In genomic region chr12:30661210-30661609, GRCh38 we compare ENCODE assay signal across 25 cellular contexts.
"Had no signal": no experiment of that assay in that cellular context is flagged by ENCODE, and none has a peak within 500 bp of the region (broad histone marks: within the 10 kb centered on the region; RNA-seq: fewer than 3 reads in every experiment).

No MANE protein-coding gene starts in this region.

- H2AFZ ChIP-seq: parathyroid adenoma had no signal

- H3K27ac ChIP-seq: gastrocnemius medialis, left lung, parathyroid adenoma, psoas muscle, right lobe of liver, testis, tibial nerve, upper lobe of right lung, vagina had no signal

- H3K9me3 Mint-ChIP-seq: endodermal cell; natural killer cell treated with Interleukin-12 subunit alpha and Interleukin-12 subunit beta and Interleukin-15 and Interleukin-18, amount 100 ng/mL, for 72 hours; stimulated activated naive B cell treated with anti-CD40 and anti-IgM and Interleukin-4, amounts not matched to agents 10 μg/mL and 1 μg/mL and 100 μg/mL, for 72 hours; stimulated activated naive CD8-positive, alpha-beta T cell treated with anti-CD3 and anti-CD28 coated beads, Interleukin-15, amount 100 ng/mL, for 72 hours had no signal

- H3K9me3 ChIP-seq: gastrocnemius medialis, left lung, psoas muscle, right lobe of liver, testis, tibial nerve, upper lobe of right lung, vagina had no signal

- H3K27me3 Mint-ChIP-seq: natural killer cell treated with Interleukin-12 subunit alpha and Interleukin-12 subunit beta and Interleukin-15 and Interleukin-18, amount 100 ng/mL, for 72 hours; stimulated activated naive B cell treated with anti-CD40 and anti-IgM and Interleukin-4, amounts not matched to agents 10 μg/mL and 1 μg/mL and 100 μg/mL, for 72 hours; stimulated activated naive CD8-positive, alpha-beta T cell treated with anti-CD3 and anti-CD28 coated beads, Interleukin-15, amount 100 ng/mL, for 72 hours had no signal

- H3K27me3 ChIP-seq: gastrocnemius medialis, left lung, right lobe of liver, testis, tibial nerve, upper lobe of right lung, vagina had no signal

- H3K4me3 Mint-ChIP-seq: endodermal cell; natural killer cell treated with Interleukin-12 subunit alpha and Interleukin-12 subunit beta and Interleukin-15 and Interleukin-18, amount 100 ng/mL, for 72 hours; stimulated activated naive B cell treated with anti-CD40 and anti-IgM and Interleukin-4, amounts not matched to agents 10 μg/mL and 1 μg/mL and 100 μg/mL, for 72 hours; stimulated activated naive CD8-positive, alpha-beta T cell treated with anti-CD3 and anti-CD28 coated beads, Interleukin-15, amount 100 ng/mL, for 72 hours had no signal

- H3K4me3 ChIP-seq: gastrocnemius medialis, left lung, lung, psoas muscle, right lobe of liver, testis, tibial nerve, upper lobe of right lung, vagina had no signal

- H3K9ac ChIP-seq: parathyroid adenoma had no signal

- ATAC-seq: gastrocnemius medialis; left lung; natural killer cell treated with Interleukin-12 subunit alpha and Interleukin-12 subunit beta and Interleukin-15 and Interleukin-18, amount 100 ng/mL, for 72 hours; right lobe of liver; stimulated activated naive B cell treated with anti-CD40 and anti-IgM and Interleukin-4, amounts not matched to agents 10 μg/mL and 1 μg/mL and 100 μg/mL, for 72 hours; stimulated activated naive CD8-positive, alpha-beta T cell treated with anti-CD3 and anti-CD28 coated beads, Interleukin-15, amount 100 ng/mL, for 72 hours; upper lobe of right lung had no signal

- H3K79me2 ChIP-seq: parathyroid adenoma had no signal

- H3K4me1 ChIP-seq: gastrocnemius medialis, left lung, parathyroid adenoma, psoas muscle, right lobe of liver, testis, tibial nerve, upper lobe of right lung, vagina had no signal

- DNase-seq: dermis blood vessel endothelial cell; effector CD4-positive, alpha-beta T cell; endodermal cell; erythroblast; gastrocnemius medialis; islet precursor cell; left lung; mesenchymal stem cell; midbrain; occipital lobe; psoas muscle; retina; right lobe of liver; stimulated activated CD4-positive, alpha-beta T cell treated with anti-CD3 and anti-CD28 coated beads, Interleukin-2, amount 100 ng/mL, for 24 hours; stimulated activated CD4-positive, alpha-beta T cell treated with anti-CD3 and anti-CD28 coated beads, Interleukin-4, amount 100 ng/mL, for 4 hours; stimulated activated naive B cell treated with anti-CD40 and anti-IgM and Interleukin-4, amounts not matched to agents 10 μg/mL and 1 μg/mL and 100 μg/mL, for 72 hours; stimulated activated naive CD8-positive, alpha-beta T cell treated with anti-CD3 and anti-CD28 coated beads, Interleukin-15, amount 100 ng/mL, for 72 hours; testis; upper lobe of right lung had no signal

- FAIRE-seq: endothelial cell of umbilical vein had no signal

- H3K4me1 Mint-ChIP-seq: endodermal cell; stimulated activated naive B cell treated with anti-CD40 and anti-IgM and Interleukin-4, amounts not matched to agents 10 μg/mL and 1 μg/mL and 100 μg/mL, for 72 hours had no signal

- H3K27ac Mint-ChIP-seq: endodermal cell; natural killer cell treated with Interleukin-12 subunit alpha and Interleukin-12 subunit beta and Interleukin-15 and Interleukin-18, amount 100 ng/mL, for 72 hours; stimulated activated naive B cell treated with anti-CD40 and anti-IgM and Interleukin-4, amounts not matched to agents 10 μg/mL and 1 μg/mL and 100 μg/mL, for 72 hours; stimulated activated naive CD8-positive, alpha-beta T cell treated with anti-CD3 and anti-CD28 coated beads, Interleukin-15, amount 100 ng/mL, for 72 hours had no signal
